1 cellular context compared by ENCODE assay signal in the genomic region with DNA sequence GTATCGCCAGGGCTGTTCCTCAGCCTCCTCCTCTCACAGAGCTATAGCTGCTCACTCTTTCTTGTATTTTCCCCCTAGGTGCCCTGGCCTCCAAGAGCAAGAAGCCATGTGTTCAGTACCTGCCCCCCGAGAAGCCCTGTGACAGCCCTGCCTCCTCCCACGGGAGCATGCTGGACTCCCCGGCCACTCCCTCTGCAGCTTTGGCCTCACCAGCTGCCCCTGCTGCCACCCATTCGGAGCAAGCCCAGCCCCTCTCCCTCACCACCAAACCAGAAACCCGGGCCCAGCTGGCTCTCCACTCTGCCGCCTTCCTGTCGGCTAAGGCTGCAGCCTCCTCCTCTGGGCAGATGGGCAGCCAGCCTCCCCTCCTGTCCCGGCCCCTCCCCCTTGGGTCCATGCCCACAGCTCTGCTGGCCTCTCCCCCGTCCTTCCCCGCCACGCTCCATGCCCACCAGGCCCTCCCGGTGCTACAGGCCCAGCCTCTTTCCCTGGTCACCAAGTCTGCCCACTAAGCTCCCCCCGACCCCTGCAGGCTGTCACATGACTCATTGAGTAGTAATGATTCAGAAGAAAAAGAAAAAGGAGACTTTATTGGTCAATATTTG.
TF ChIP-seq lines count a peak whose summit lies in the region.

No MANE protein-coding gene starts in this region.

TF ChIP-seq in HepG2, 621 proteins besides CTCF, POLR2A, EP300 and RAD21 (continued from another document and continues in another):
- TF ChIP-seq, protein P1, sequence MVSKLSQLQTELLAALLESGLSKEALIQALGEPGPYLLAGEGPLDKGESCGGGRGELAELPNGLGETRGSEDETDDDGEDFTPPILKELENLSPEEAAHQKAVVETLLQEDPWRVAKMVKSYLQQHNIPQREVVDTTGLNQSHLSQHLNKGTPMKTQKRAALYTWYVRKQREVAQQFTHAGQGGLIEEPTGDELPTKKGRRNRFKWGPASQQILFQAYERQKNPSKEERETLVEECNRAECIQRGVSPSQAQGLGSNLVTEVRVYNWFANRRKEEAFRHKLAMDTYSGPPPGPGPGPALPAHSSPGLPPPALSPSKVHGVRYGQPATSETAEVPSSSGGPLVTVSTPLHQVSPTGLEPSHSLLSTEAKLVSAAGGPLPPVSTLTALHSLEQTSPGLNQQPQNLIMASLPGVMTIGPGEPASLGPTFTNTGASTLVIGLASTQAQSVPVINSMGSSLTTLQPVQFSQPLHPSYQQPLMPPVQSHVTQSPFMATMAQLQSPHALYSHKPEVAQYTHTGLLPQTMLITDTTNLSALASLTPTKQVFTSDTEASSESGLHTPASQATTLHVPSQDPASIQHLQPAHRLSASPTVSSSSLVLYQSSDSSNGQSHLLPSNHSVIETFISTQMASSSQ (IDR thresholded peaks at IDR 0.05; ENCODE audit: low read depth) = no peak
- TF ChIP-seq, protein P1 (CRISPR knock-in tag; IDR thresholded peaks at IDR 0.05; ENCODE audit: borderline replicate concordance) = no peak
- no peak for TF ChIP-seq THYN1 (CRISPR knock-in tag; IDR thresholded peaks at IDR 0.05; ENCODE audit: borderline replicate concordance, low read depth)
- no peak for TF ChIP-seq ZSCAN12 (CRISPR knock-in tag; IDR thresholded peaks at IDR 0.05)
- TF ChIP-seq HNRNPH1 (optimal IDR thresholded peaks at IDR 0.05; ENCODE audit: low read depth, low read length) = peak; percentile 73
- no peak for TF ChIP-seq ZNF557 (CRISPR knock-in tag; IDR thresholded peaks at IDR 0.05)
- TF ChIP-seq, protein P2, sequence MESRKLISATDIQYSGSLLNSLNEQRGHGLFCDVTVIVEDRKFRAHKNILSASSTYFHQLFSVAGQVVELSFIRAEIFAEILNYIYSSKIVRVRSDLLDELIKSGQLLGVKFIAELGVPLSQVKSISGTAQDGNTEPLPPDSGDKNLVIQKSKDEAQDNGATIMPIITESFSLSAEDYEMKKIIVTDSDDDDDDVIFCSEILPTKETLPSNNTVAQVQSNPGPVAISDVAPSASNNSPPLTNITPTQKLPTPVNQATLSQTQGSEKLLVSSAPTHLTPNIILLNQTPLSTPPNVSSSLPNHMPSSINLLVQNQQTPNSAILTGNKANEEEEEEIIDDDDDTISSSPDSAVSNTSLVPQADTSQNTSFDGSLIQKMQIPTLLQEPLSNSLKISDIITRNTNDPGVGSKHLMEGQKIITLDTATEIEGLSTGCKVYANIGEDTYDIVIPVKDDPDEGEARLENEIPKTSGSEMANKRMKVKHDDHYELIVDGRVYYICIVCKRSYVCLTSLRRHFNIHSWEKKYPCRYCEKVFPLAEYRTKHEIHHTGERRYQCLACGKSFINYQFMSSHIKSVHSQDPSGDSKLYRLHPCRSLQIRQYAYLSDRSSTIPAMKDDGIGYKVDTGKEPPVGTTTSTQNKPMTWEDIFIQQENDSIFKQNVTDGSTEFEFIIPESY (CRISPR knock-in tag; IDR thresholded peaks at IDR 0.05) = no peak
- no peak for TF ChIP-seq GLI4 (CRISPR knock-in tag; IDR thresholded peaks at IDR 0.05; ENCODE audit: borderline replicate concordance)
- TF ChIP-seq ZBTB43 (CRISPR knock-in tag; conservative IDR thresholded peaks at IDR 0.05) = no peak
- peak; percentile 87; the same call in 1 of the 2 replicates for TF ChIP-seq PCBP1 (IDR thresholded peaks at IDR 0.05; ENCODE audit: borderline replicate concordance, low read depth, low read length)
- TF ChIP-seq PHB2 (IDR thresholded peaks at IDR 0.05; ENCODE audit: partially characterized antibody) = no peak
- TF ChIP-seq RFXANK (CRISPR knock-in tag; IDR thresholded peaks at IDR 0.05) = no peak
- no peak for TF ChIP-seq RNF2 (conservative IDR thresholded peaks at IDR 0.05; ENCODE audit: low read depth)
- no peak for TF ChIP-seq ZNF652 (CRISPR knock-in tag; IDR thresholded peaks at IDR 0.05; ENCODE audit: borderline replicate concordance, low read depth)
- TF ChIP-seq SMAD9 (CRISPR knock-in tag; IDR thresholded peaks at IDR 0.05) = 0 out of 2 replicates have a peak, but pooled peaks have one; percentile 26
- no peak for TF ChIP-seq CENPX (CRISPR knock-in tag; IDR thresholded peaks at IDR 0.05)
- TF ChIP-seq PATZ1 (CRISPR knock-in tag; IDR thresholded peaks at IDR 0.05) = peak; percentile 33; the same call in 1 of the 2 replicates
- no peak for TF ChIP-seq ZMYM2 (CRISPR knock-in tag; IDR thresholded peaks at IDR 0.05)
- no peak for TF ChIP-seq ZNF567 (CRISPR knock-in tag; IDR thresholded peaks at IDR 0.05; ENCODE audit: borderline replicate concordance)
- no peak for TF ChIP-seq SRY (CRISPR knock-in tag; IDR thresholded peaks at IDR 0.05)
- peak; percentile 68 for TF ChIP-seq RBM39 (IDR thresholded peaks at IDR 0.05; ENCODE audit: low read depth, low read length, poor library complexity, severe bottlenecking)
- TF ChIP-seq SP2 (CRISPR knock-in tag; IDR thresholded peaks at IDR 0.05) = no peak
- TF ChIP-seq CCDC6 (CRISPR knock-in tag; IDR thresholded peaks at IDR 0.05) = peak; percentile 54; the same call in 1 of the 2 replicates
- peak; percentile 77 for TF ChIP-seq TFE3 (CRISPR knock-in tag; IDR thresholded peaks at IDR 0.05)
- peak; percentile 91 for TF ChIP-seq KDM2A (CRISPR knock-in tag; IDR thresholded peaks at IDR 0.05; ENCODE audit: borderline replicate concordance, low read depth)
- peak; percentile 13; the same call in 1 of the 2 replicates for TF ChIP-seq RARA (CRISPR knock-in tag; IDR thresholded peaks at IDR 0.05)
- no peak for TF ChIP-seq ZNF224 (CRISPR knock-in tag; IDR thresholded peaks at IDR 0.05)
- TF ChIP-seq NONO (IDR thresholded peaks at IDR 0.05) = no peak
- TF ChIP-seq NONO (CRISPR knock-in tag; conservative IDR thresholded peaks at IDR 0.05) = 0 out of 2 replicates have a peak, but pooled peaks have one; percentile 40
- no peak for TF ChIP-seq NKX3-1 (CRISPR knock-in tag; IDR thresholded peaks at IDR 0.05)
- no peak for TF ChIP-seq SIX4 (CRISPR knock-in tag; IDR thresholded peaks at IDR 0.05)
- TF ChIP-seq ZNF256 (CRISPR knock-in tag; conservative IDR thresholded peaks at IDR 0.05) = no peak
- no peak for TF ChIP-seq ZNF263 (CRISPR knock-in tag; IDR thresholded peaks at IDR 0.05)
- TF ChIP-seq U2AF2 (IDR thresholded peaks at IDR 0.05; ENCODE audit: low read depth, low read length) = no peak
- TF ChIP-seq YEATS4 (CRISPR knock-in tag; IDR thresholded peaks at IDR 0.05; ENCODE audit: borderline replicate concordance) = 0 out of 2 replicates have a peak, but pooled peaks have one; percentile 40
- TF ChIP-seq, protein P3, sequence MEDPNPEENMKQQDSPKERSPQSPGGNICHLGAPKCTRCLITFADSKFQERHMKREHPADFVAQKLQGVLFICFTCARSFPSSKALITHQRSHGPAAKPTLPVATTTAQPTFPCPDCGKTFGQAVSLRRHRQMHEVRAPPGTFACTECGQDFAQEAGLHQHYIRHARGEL (CRISPR knock-in tag; IDR thresholded peaks at IDR 0.05) = 0 out of 2 replicates have a peak, but pooled peaks have one; percentile 17
- no peak for TF ChIP-seq PAXIP1 (CRISPR knock-in tag; conservative IDR thresholded peaks at IDR 0.05)
- TF ChIP-seq ZNF160 (CRISPR knock-in tag; IDR thresholded peaks at IDR 0.05) = no peak
- TF ChIP-seq RXRA (CRISPR knock-in tag; IDR thresholded peaks at IDR 0.05) = no peak; the same call in 1 of the 2 replicates
- TF ChIP-seq CCAR2 (optimal IDR thresholded peaks at IDR 0.05; ENCODE audit: low read depth, low read length) = no peak
- 0 out of 2 replicates have a peak, but pooled peaks have one; percentile 40 for TF ChIP-seq ZNF556 (CRISPR knock-in tag; IDR thresholded peaks at IDR 0.05; ENCODE audit: borderline replicate concordance)
- no peak for TF ChIP-seq HNF4A (CRISPR knock-in tag; IDR thresholded peaks at IDR 0.05)
- TF ChIP-seq E2F5 (CRISPR knock-in tag; conservative IDR thresholded peaks at IDR 0.05) = no peak
- no peak for TF ChIP-seq PCBP2 (optimal IDR thresholded peaks at IDR 0.05; ENCODE audit: low read depth, low read length, poor library complexity, severe bottlenecking)
- TF ChIP-seq MTF2 (CRISPR knock-in tag; IDR thresholded peaks at IDR 0.05; ENCODE audit: borderline replicate concordance) = no peak
- TF ChIP-seq FOXA3 (CRISPR knock-in tag; IDR thresholded peaks at IDR 0.05) = no peak
- no peak for TF ChIP-seq ESRRA (CRISPR knock-in tag; IDR thresholded peaks at IDR 0.05; ENCODE audit: low read depth)
- TF ChIP-seq MED13 (CRISPR knock-in tag; IDR thresholded peaks at IDR 0.05) = 0 out of 2 replicates have a peak, but pooled peaks have one; percentile 30
- TF ChIP-seq SIN3B (IDR thresholded peaks at IDR 0.05; ENCODE audit: low read length) = no peak
- no peak for TF ChIP-seq DNMT3B (CRISPR knock-in tag; conservative IDR thresholded peaks at IDR 0.05)
- no peak for TF ChIP-seq ZNF790 (CRISPR knock-in tag; IDR thresholded peaks at IDR 0.05; ENCODE audit: borderline replicate concordance)
- no peak for TF ChIP-seq ZNF891 (CRISPR knock-in tag; IDR thresholded peaks at IDR 0.05)
- TF ChIP-seq RORA (CRISPR knock-in tag; IDR thresholded peaks at IDR 0.05) = no peak
- TF ChIP-seq ZNF772 (CRISPR knock-in tag; IDR thresholded peaks at IDR 0.05) = no peak
